In genomic region chr1:52057245-52057644, GRCh38 we compare ENCODE assay signal across 8 cellular contexts. TPM values are rescaled to one million over a fixed set of nuclear protein-coding genes. Genes with fewer than 3 reads are reported as not detected.
DNase-seq lines count a peak whose midpoint lies in the region; ATAC-seq and TF ChIP-seq lines count a peak whose summit lies in the region.

No MANE protein-coding gene starts in this region.

- H3K27me3 ChIP-seq in BLaER1 (no peaks in the 10 kb centered on the region), KMS-11 (ENCODE audit: insufficient read depth, low read depth) (no peaks in the 10 kb centered on the region)

- H3K27ac ChIP-seq in BLaER1, result peak overlapping the region; percentile 96
- H3K27ac ChIP-seq in KMS-11, result peak overlapping the region; percentile 74

- no peak for TF ChIP-seq CTCF in KMS-11 (conservative IDR thresholded peaks at IDR 0.05; ENCODE audit: low read depth, low read length)
- no peak for TF ChIP-seq CTCF in chondrocyte (IDR thresholded peaks at IDR 0.05)

- no peak overlapping the region; the same call in 1 of the 2 replicates for H2AFZ ChIP-seq in KMS-11 (ENCODE audit: low read depth)

- H3K9ac ChIP-seq in BLaER1, result peak overlapping the region; percentile 90
- H3K9ac ChIP-seq in KMS-11, result peak overlapping the region; percentile 92; the same call in 1 of the 2 replicates

- H3K9me3 ChIP-seq in BLaER1, result no peaks in the 10 kb centered on the region

- H3K4me1 ChIP-seq in BLaER1 (peaks cover 48% of the 10 kb centered on the region), KMS-11 (ENCODE audit: low read depth, poor library complexity, severe bottlenecking) (peaks cover 48% of the 10 kb centered on the region)

- peaks cover 81% of the 10 kb centered on the region for H4K20me1 ChIP-seq in BLaER1
- H4K20me1 ChIP-seq in KMS-11 (ENCODE audit: insufficient read depth), result peaks cover 22% of the 10 kb centered on the region; the same call in 1 of the 2 replicates

- no peaks in the 10 kb centered on the region for H3K27me3 Mint-ChIP-seq in chondrocyte (ENCODE audit: low read depth)
- no peaks in the 10 kb centered on the region for H3K27me3 Mint-ChIP-seq in natural killer cell treated with Interleukin-12 subunit alpha and Interleukin-12 subunit beta and Interleukin-15 and Interleukin-18, amount 100 ng/mL, for 72 hours

- peak overlapping the region; percentile 92 for H3K4me2 ChIP-seq in BLaER1
- peak overlapping the region; percentile 98 for H3K4me2 ChIP-seq in KMS-11

- no peak for DNase-seq in chondrocyte (ENCODE audit: low spot score)
- DNase-seq in natural killer cell treated with Interleukin-12 subunit alpha and Interleukin-12 subunit beta and Interleukin-15 and Interleukin-18, amount 100 ng/mL, for 72 hours (ENCODE audit: low spot score), result no peak
- no peak for DNase-seq in ureter (ENCODE audit: low spot score)
- no peak for DNase-seq in NOMO-1 treated with dmso at 0.1 percent for 144 hours (lab: John Stamatoyannopoulos, UW; ENCODE audit: unreplicated experiment)
- no peak for DNase-seq in anterior cingulate cortex (lab: John Stamatoyannopoulos, UW)

- H3K79me2 ChIP-seq in KMS-11 (ENCODE audit: insufficient read depth, low read depth), result peaks cover 71% of the 10 kb centered on the region

- peaks cover 9% of the 10 kb centered on the region for H3K36me3 Mint-ChIP-seq in chondrocyte (ENCODE audit: low read depth)
- peaks cover 4% of the 10 kb centered on the region for H3K36me3 Mint-ChIP-seq in natural killer cell treated with Interleukin-12 subunit alpha and Interleukin-12 subunit beta and Interleukin-15 and Interleukin-18, amount 100 ng/mL, for 72 hours

- H3K27ac Mint-ChIP-seq in chondrocyte (ENCODE audit: unreplicated experiment), result peak overlapping the region; percentile 96
- peak overlapping the region; percentile 92 to 95 for H3K27ac Mint-ChIP-seq in natural killer cell treated with Interleukin-12 subunit alpha and Interleukin-12 subunit beta and Interleukin-15 and Interleukin-18, amount 100 ng/mL, for 72 hours

- ATAC-seq in natural killer cell treated with Interleukin-12 subunit alpha and Interleukin-12 subunit beta and Interleukin-15 and Interleukin-18, amount 100 ng/mL, for 72 hours, result no peak
- ATAC-seq in GM21619 (IDR thresholded peaks at IDR 0.05; ENCODE audit: unreplicated experiment), result no peak

- H3K9me3 Mint-ChIP-seq in chondrocyte (ENCODE audit: low read depth), result no peaks in the 10 kb centered on the region
- H3K9me3 Mint-ChIP-seq in natural killer cell treated with Interleukin-12 subunit alpha and Interleukin-12 subunit beta and Interleukin-15 and Interleukin-18, amount 100 ng/mL, for 72 hours, result no peaks in the 10 kb centered on the region

- peaks cover 32% of the 10 kb centered on the region for H3K36me3 ChIP-seq in BLaER1
- no peaks in the 10 kb centered on the region; the same call in 1 of the 2 replicates for H3K36me3 ChIP-seq in KMS-11 (ENCODE audit: insufficient read depth)

- H3K4me3 Mint-ChIP-seq in chondrocyte (ENCODE audit: unreplicated experiment), result peak overlapping the region; percentile 93
- peak overlapping the region; percentile 99 for H3K4me3 Mint-ChIP-seq in natural killer cell treated with Interleukin-12 subunit alpha and Interleukin-12 subunit beta and Interleukin-15 and Interleukin-18, amount 100 ng/mL, for 72 hours

- peak overlapping the region; percentile 89 for H3K4me3 ChIP-seq in BLaER1
- H3K4me3 ChIP-seq in KMS-11 (IDR thresholded peaks at IDR 0.05; ENCODE audit: insufficient read depth, low read depth, low read length), result peak overlapping the region; percentile 97

- peaks cover 54% of the 10 kb centered on the region for H3K4me1 Mint-ChIP-seq in chondrocyte (ENCODE audit: low read depth)
- H3K4me1 Mint-ChIP-seq in natural killer cell treated with Interleukin-12 subunit alpha and Interleukin-12 subunit beta and Interleukin-15 and Interleukin-18, amount 100 ng/mL, for 72 hours (ENCODE audit: low read depth in 2 of 2), result peaks cover 48 to 49% of the 10 kb centered on the region in 2 donors

RNA-seq across cellular contexts. Expression of gene BTF3L4, which starts 1.1 kb away (rescaled TPM):
- 51.1 to 59.2 TPM (median 54.5 TPM) in 3 replicates for total RNA-seq in chondrocyte
- 10 to 100 TPM; 24.2 to 29.9 TPM for total RNA-seq in natural killer cell treated with Interleukin-12 subunit alpha and Interleukin-12 subunit beta and Interleukin-15 and Interleukin-18, amount 100 ng/mL, for 72 hours
- 61.5 TPM for total RNA-seq in ureter

RNA-seq across cellular contexts. Expression of gene TXNDC12, which starts 2.3 kb away (rescaled TPM):
- 47.5 to 55.0 TPM (median 54.8 TPM) in 3 replicates for total RNA-seq in chondrocyte
- 10 to 100 TPM; 32.0 to 50.2 TPM for total RNA-seq in natural killer cell treated with Interleukin-12 subunit alpha and Interleukin-12 subunit beta and Interleukin-15 and Interleukin-18, amount 100 ng/mL, for 72 hours
- total RNA-seq in ureter, result 41.7 TPM

RNA-seq across cellular contexts. Expression of gene KTI12, which starts 23.6 kb away (rescaled TPM):
- total RNA-seq in chondrocyte, result 10.6 to 10.9 TPM (median 10.6 TPM) in 3 replicates
- 10 to 100 TPM; 17.6 to 27.8 TPM for total RNA-seq in natural killer cell treated with Interleukin-12 subunit alpha and Interleukin-12 subunit beta and Interleukin-15 and Interleukin-18, amount 100 ng/mL, for 72 hours
- total RNA-seq in ureter, result 5.9 TPM
